Comparison of ENCODE assay signal across 21 cellular contexts in genomic region chr7:100464210-100464660, GRCh38. TPM values are rescaled to one million over a fixed set of nuclear protein-coding genes. Genes with fewer than 3 reads are reported as not detected.
DNase-seq lines count a peak whose midpoint lies in the region; ATAC-seq and TF ChIP-seq lines count a peak whose summit lies in the region.
"Had no signal": no experiment of that assay in that cellular context is flagged by ENCODE, and none has a peak within 500 bp of the region (broad histone marks: within the 10 kb centered on the region; RNA-seq: fewer than 3 reads in every experiment).

A gene with protein sequence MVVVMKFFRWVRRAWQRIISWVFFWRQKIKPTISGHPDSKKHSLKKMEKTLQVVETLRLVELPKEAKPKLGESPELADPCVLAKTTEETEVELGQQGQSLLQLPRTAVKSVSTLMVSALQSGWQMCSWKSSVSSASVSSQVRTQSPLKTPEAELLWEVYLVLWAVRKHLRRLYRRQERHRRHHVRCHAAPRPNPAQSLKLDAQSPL (minus strand): TSS chr7:100464260. CDS start chr7:100464025, 235 bp downstream.

- no peaks in the 10 kb centered on the region for H3K9me3 ChIP-seq in CD4-positive, CD25-positive, alpha-beta regulatory T cell (ENCODE audit: control insufficient read depth in 2 of 2, low read length in 2 of 2)
- H3K9me3 ChIP-seq: neutrophil had no signal

- H3K27me3 Mint-ChIP-seq in CD4-positive, CD25-positive, alpha-beta regulatory T cell = no peaks in the 10 kb centered on the region
- no peaks in the 10 kb centered on the region for H3K27me3 Mint-ChIP-seq in IgD-negative memory B cell
- no peaks in the 10 kb centered on the region for H3K27me3 Mint-ChIP-seq in neural crest cell (ENCODE audit: low read depth)

- H3K36me3 ChIP-seq in CD4-positive, CD25-positive, alpha-beta regulatory T cell (ENCODE audit: control insufficient read depth, insufficient read depth, low read length) = peaks cover 36% of the 10 kb centered on the region

- H3K4me3 ChIP-seq in CD4-positive, CD25-positive, alpha-beta regulatory T cell (ENCODE audit: low read depth, low read length) = no peak within 1 kb of the TSS

- H3K36me3 Mint-ChIP-seq in CD4-positive, CD25-positive, alpha-beta regulatory T cell = peaks cover 6% of the 10 kb centered on the region
- H3K36me3 Mint-ChIP-seq in IgD-negative memory B cell (no peaks in the 10 kb centered on the region), neural crest cell (ENCODE audit: low read depth) (no peaks in the 10 kb centered on the region)

- H3K4me1 Mint-ChIP-seq in CD4-positive, CD25-positive, alpha-beta regulatory T cell = peaks cover 0 to 11% (median 2%) of the 10 kb centered on the region in 4 donors
- peaks cover 0 to 2% (median 0%) of the 10 kb centered on the region in 3 donors for H3K4me1 Mint-ChIP-seq in IgD-negative memory B cell
- H3K4me1 Mint-ChIP-seq in neural crest cell = peaks cover 8% of the 10 kb centered on the region

- no peak for DNase-seq in CD4-positive, CD25-positive, alpha-beta regulatory T cell
- DNase-seq in caudate nucleus (lab: John Stamatoyannopoulos, UW) (no peak), neural crest cell (ENCODE audit: low read depth, low spot score) (no peak), HuH-7 (ENCODE audit: low spot score) (no peak), foreskin melanocyte (no peak)
- DNase-seq: activated CD4-positive, alpha-beta T cell treated with anti-CD3 and anti-CD28 coated beads, Interleukin-2, amount 50 U/mL, for 4 hours; activated T-cell treated with anti-CD3 and anti-CD28 coated beads, Interleukin-2, amount 50 U/mL, for 48 hours; AML-193; GDM1; KG1; kidney; NCI-H1048; NCI-H2029 treated with DMSO at 0.1 percent for 48 hours; NCI-H446; retina had no signal

- no peaks in the 10 kb centered on the region for H3K27me3 ChIP-seq in CD4-positive, CD25-positive, alpha-beta regulatory T cell (ENCODE audit: control insufficient read depth, insufficient read depth, low read length)
- H3K27me3 ChIP-seq: neutrophil had no signal

- H3K4me1 ChIP-seq in CD4-positive, CD25-positive, alpha-beta regulatory T cell (ENCODE audit: control insufficient read depth, insufficient read depth, low read length, poor library complexity, severe bottlenecking) = peaks cover 1% of the 10 kb centered on the region

- no peaks in the 10 kb centered on the region for H3K9me3 Mint-ChIP-seq in CD4-positive, CD25-positive, alpha-beta regulatory T cell
- H3K9me3 Mint-ChIP-seq in IgD-negative memory B cell (no peaks in the 10 kb centered on the region), neural crest cell (no peaks in the 10 kb centered on the region)

- no peak for ATAC-seq in CD4-positive, CD25-positive, alpha-beta regulatory T cell (ENCODE audit: low read depth in 2 of 2)
- no peak for ATAC-seq in esophagus mucosa

- no peak within 1 kb of the TSS for H3K4me3 Mint-ChIP-seq in CD4-positive, CD25-positive, alpha-beta regulatory T cell
- no peak within 1 kb of the TSS for H3K4me3 Mint-ChIP-seq in IgD-negative memory B cell
- no peak within 1 kb of the TSS for H3K4me3 Mint-ChIP-seq in neural crest cell

- TF ChIP-seq CTCF in neural crest cell (conservative IDR thresholded peaks at IDR 0.05) = no peak

- H3K27ac ChIP-seq in CD4-positive, CD25-positive, alpha-beta regulatory T cell (ENCODE audit: insufficient read depth, low read length, poor library complexity, severe bottlenecking) = no peak within 1 kb of the TSS
- peak within 1 kb of the TSS; percentile 36 for H3K27ac ChIP-seq in caudate nucleus (ENCODE audit: low read depth, low read length)
- H3K27ac ChIP-seq: neutrophil had no signal

- peak within 1 kb of the TSS; percentile 7 to 74 (median 65) for H3K27ac Mint-ChIP-seq in CD4-positive, CD25-positive, alpha-beta regulatory T cell
- H3K27ac Mint-ChIP-seq in IgD-negative memory B cell = peak within 1 kb of the TSS in 2 of 3 donors; percentile 67 to 71
- peak within 1 kb of the TSS; percentile 85 for H3K27ac Mint-ChIP-seq in neural crest cell (ENCODE audit: unreplicated experiment)

RNA-seq across cellular contexts. Expression of the gene that starts here (rescaled TPM):
- 3.7 TPM for total RNA-seq in CD4-positive, CD25-positive, alpha-beta regulatory T cell
- polyA plus RNA-seq in CD4-positive, CD25-positive, alpha-beta regulatory T cell = under 1 TPM in 2 of 4 donors, not detected in 2; 0.32 TPM
- polyA plus RNA-seq in IgD-negative memory B cell = 0.78 TPM
- total RNA-seq in neural crest cell = 1.0 and 1.4 TPM in 2 replicates
- total RNA-seq in esophagus mucosa = 0.24 TPM
- total RNA-seq: fibroblast of villous mesenchyme, RPMI7951, urinary bladder had no signal
